ENCODE assay signal across 8 cellular contexts in the genomic region with DNA sequence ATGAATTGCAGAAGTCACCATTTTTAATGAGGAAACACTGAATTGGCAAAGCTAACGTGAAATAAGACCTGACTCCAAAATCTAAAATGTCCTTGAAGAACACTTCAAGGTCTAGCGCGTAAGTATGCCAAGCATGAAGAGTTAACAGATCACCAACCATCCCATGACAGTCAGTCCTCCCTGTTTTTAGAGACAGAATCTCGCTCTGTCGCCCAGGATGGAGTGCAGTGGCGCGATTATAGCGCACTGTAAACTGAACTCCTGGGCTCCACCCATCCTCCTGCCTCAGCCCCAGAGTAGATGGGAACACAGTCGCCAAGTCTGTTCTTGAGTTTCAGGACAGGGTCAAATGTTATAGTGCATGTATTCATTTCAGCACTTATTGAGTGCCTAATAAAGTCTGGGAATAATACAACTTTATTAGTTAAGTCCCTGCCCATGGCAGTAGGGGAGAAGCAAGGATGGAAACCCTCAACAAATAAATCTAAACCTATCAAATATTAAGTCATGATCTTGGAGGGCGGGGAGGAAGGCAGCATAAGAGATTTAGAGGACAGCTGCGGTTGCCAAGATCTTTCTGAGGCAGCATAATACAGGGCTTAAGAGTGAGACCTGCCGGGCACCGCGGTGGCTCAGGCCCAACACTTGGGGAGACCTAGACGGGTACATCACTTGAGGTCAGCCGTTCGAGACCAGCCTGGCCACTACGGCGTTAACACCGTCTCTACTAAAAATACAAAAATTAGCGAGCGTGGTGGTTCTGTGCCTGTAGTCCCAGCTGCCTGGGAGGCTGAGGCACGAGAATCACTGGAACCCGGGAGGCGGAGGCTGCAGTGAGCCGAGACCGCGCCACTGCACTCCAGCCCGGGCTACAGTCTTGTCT. TPM values are rescaled to one million over a fixed set of nuclear protein-coding genes. Genes with fewer than 3 reads are reported as not detected.
A peak's percentile ranks its signal among the peaks of the same experiment; 100 is the strongest.
DNase-seq lines count a peak whose midpoint lies in the region; ATAC-seq, FAIRE-seq and TF ChIP-seq lines count a peak whose summit lies in the region.

No MANE protein-coding gene starts in this region.

- H3K4me1 Mint-ChIP-seq in CD14-positive monocyte: peaks cover 29% of the 10 kb centered on the region

- DNase-seq in CD14-positive monocyte (ENCODE audit: low spot score) (no peak), Karpas-422 (no peak), bronchial epithelial cell (ENCODE audit: low read depth) (no peak), pons (ENCODE audit: low spot score) (no peak), inferior parietal cortex (ENCODE audit: extremely low spot score) (no peak), NAMALWA (ENCODE audit: low spot score) (no peak)

- peak overlapping the region; percentile 79 for H3K4me3 ChIP-seq in Karpas-422 (ENCODE audit: low read length)
- H3K4me3 ChIP-seq in bronchial epithelial cell (ENCODE audit: low read depth, low read length): peak overlapping the region; percentile 79
- peak overlapping the region; percentile 97 for H3K4me3 ChIP-seq in mucosa of stomach (ENCODE audit: low read length)

- peak overlapping the region; percentile 91 for H3K4me2 ChIP-seq in Karpas-422 (ENCODE audit: low read depth, low read length, poor library complexity, severe bottlenecking)

- peaks cover 26% of the 10 kb centered on the region; the same call in 1 of the 2 replicates for H4K20me1 ChIP-seq in Karpas-422 (ENCODE audit: insufficient read depth, low read depth, low read length)

- no peaks in the 10 kb centered on the region for H3K9me2 ChIP-seq in Karpas-422 (replicated peaks; ENCODE audit: insufficient read depth, low read length)

- H2AFZ ChIP-seq in Karpas-422 (ENCODE audit: low read length): peak overlapping the region; percentile 88; the same call in 1 of the 2 replicates

- peaks cover 13% of the 10 kb centered on the region for H3K36me3 ChIP-seq in Karpas-422 (ENCODE audit: insufficient read depth, low read length)
- peaks cover 1% of the 10 kb centered on the region for H3K36me3 ChIP-seq in bronchial epithelial cell (ENCODE audit: control insufficient read depth, insufficient read depth, low read length)
- H3K36me3 ChIP-seq in mucosa of stomach (ENCODE audit: control insufficient read depth, insufficient read depth, low read length): no peaks in the 10 kb centered on the region

- intact Hi-C loops in CD14-positive monocyte (cut with micrococcal nuclease): loop anchor here in 1 of 2 donors (5.0 kb wide), 1 partner anchor 104 kb away; a partner anchor contains a TSS

- peak overlapping the region; percentile 87 to 100 (median 99) for H3K27ac Mint-ChIP-seq in CD14-positive monocyte

- peaks cover 0 to 5% (median 1%) of the 10 kb centered on the region in 3 donors for H3K27me3 Mint-ChIP-seq in CD14-positive monocyte (ENCODE audit: low read depth in 3 of 3)

- no peak for FAIRE-seq in bronchial epithelial cell (lab: Jason Lieb, UNC)

- ATAC-seq in GM19452 (IDR thresholded peaks at IDR 0.05; ENCODE audit: unreplicated experiment): peak; percentile 3

- H3K9me3 ChIP-seq in Karpas-422 (ENCODE audit: low read length) (no peaks in the 10 kb centered on the region), mucosa of stomach (ENCODE audit: control insufficient read depth, low read length) (no peaks in the 10 kb centered on the region)

- peaks cover 22% of the 10 kb centered on the region for H3K4me1 ChIP-seq in Karpas-422 (ENCODE audit: low read length)
- H3K4me1 ChIP-seq in mucosa of stomach (ENCODE audit: control insufficient read depth, insufficient read depth, low read length): peaks cover 14% of the 10 kb centered on the region

- H3K27me3 ChIP-seq in Karpas-422 (ENCODE audit: low read length) (no peaks in the 10 kb centered on the region), bronchial epithelial cell (ENCODE audit: control insufficient read depth, insufficient read depth, low read length) (no peaks in the 10 kb centered on the region), mucosa of stomach (ENCODE audit: control insufficient read depth, insufficient read depth, low read length) (no peaks in the 10 kb centered on the region)

- H3K36me3 Mint-ChIP-seq in CD14-positive monocyte: peaks cover 5 to 13% of the 10 kb centered on the region in 2 donors

- H3K27ac ChIP-seq in Karpas-422 (ENCODE audit: low read length): peak overlapping the region; percentile 91

- peaks cover 66% of the 10 kb centered on the region for H3K79me2 ChIP-seq in Karpas-422 (ENCODE audit: low read length)

- H3K9me3 Mint-ChIP-seq in CD14-positive monocyte: no peaks in the 10 kb centered on the region

- H3K9ac ChIP-seq in Karpas-422 (ENCODE audit: low read length) (peak overlapping the region; percentile 83), mucosa of stomach (ENCODE audit: low read length) (peak overlapping the region; percentile 90)

- TF ChIP-seq CTCF in CD14-positive monocyte (IDR thresholded peaks at IDR 0.05) (no peak), bronchial epithelial cell (IDR thresholded peaks at IDR 0.05; ENCODE audit: insufficient read depth, low read length, severe bottlenecking) (no peak)

- H3K4me3 Mint-ChIP-seq in CD14-positive monocyte: peak overlapping the region; percentile 91 to 96

RNA-seq across cellular contexts. Expression of a gene that starts 1.1 kb away (rescaled TPM):
- polyA plus RNA-seq in CD14-positive monocyte: 10 to 100 TPM in 1 of 2 donors, 1 to 10 TPM in 1; 7.7 to 11.1 TPM
- 4.4 and 13.5 TPM in 2 replicates for total RNA-seq in Karpas-422 (2014; rRNA removed; shearing (Covaris generic); ENCODE audit: low replicate concordance)
- 17.8 and 20.3 TPM in 2 replicates for total RNA-seq in bronchial epithelial cell

RNA-seq across cellular contexts. Expression of a gene that starts 1.5 kb away (rescaled TPM):
- polyA plus RNA-seq in CD14-positive monocyte: 100 to 1,000 TPM; 229 to 236 TPM
- 319 and 381 TPM in 2 replicates for total RNA-seq in Karpas-422 (2014; rRNA removed; shearing (Covaris generic); ENCODE audit: low replicate concordance)
- total RNA-seq in bronchial epithelial cell: 382 and 542 TPM in 2 replicates

RNA-seq across cellular contexts. Expression of a gene that starts 59.1 kb away (rescaled TPM):
- 1 to 10 TPM in 1 of 2 donors, not detected in 1; 5.4 TPM for polyA plus RNA-seq in CD14-positive monocyte
- not detected in 2 replicates for total RNA-seq in Karpas-422 (2014; rRNA removed; shearing (Covaris generic); ENCODE audit: low replicate concordance)
- 0.51 and 6.1 TPM in 2 replicates for total RNA-seq in bronchial epithelial cell
